Comparison of ENCODE assay signal across 8 cellular contexts in genomic region chr16:64742560-64742959, GRCh38.
"Had no signal": no experiment of that assay in that cellular context is flagged by ENCODE, and none has a peak within 500 bp of the region (broad histone marks: within the 10 kb centered on the region; RNA-seq: fewer than 3 reads in every experiment).

No MANE protein-coding gene starts in this region.

- H3K4me1 ChIP-seq: HAP-1 had no signal

- H3K27ac ChIP-seq: GM23248, HL-60 had no signal

- H3K36me3 ChIP-seq: HAP-1 had no signal

- H2AFZ ChIP-seq: GM23248 had no signal

- H3K4me3 ChIP-seq: GM23248, HAP-1 had no signal

- ATAC-seq: HCT116 had no signal

- H3K9ac ChIP-seq: GM23248 had no signal

- H3K9me3 ChIP-seq: HAP-1 had no signal

- DNase-seq: GM23248, GOT3, H7, HFFc6, KG1 had no signal
